ENCODE assay signal across 10 cellular contexts in genomic region chr5:73436535-73437125, GRCh38. TPM values are rescaled to one million over a fixed set of nuclear protein-coding genes. Genes with fewer than 3 reads are reported as not detected.
A peak's percentile ranks its signal among the peaks of the same experiment; 100 is the strongest.
DNase-seq lines count a peak whose midpoint lies in the region; ATAC-seq and TF ChIP-seq lines count a peak whose summit lies in the region.
"Had no signal": no experiment of that assay in that cellular context is flagged by ENCODE, and none has a peak within 500 bp of the region (broad histone marks: within the 10 kb centered on the region; RNA-seq: fewer than 3 reads in every experiment).

No MANE protein-coding gene starts in this region.

- peaks cover 21% of the 10 kb centered on the region for H3K4me1 ChIP-seq in HUES48 (ENCODE audit: control insufficient read depth, insufficient read depth, low read length)
- H3K4me1 ChIP-seq in mucosa of descending colon (ENCODE audit: low read depth): peaks cover 19% of the 10 kb centered on the region

- CTCF ChIA-PET in activated CD4-positive, alpha-beta T cell treated with anti-CD3 and anti-CD28 coated beads for 36 hours (lab: Charles Lee): no interaction called here

- no peak overlapping the region for H3K4me3 Mint-ChIP-seq in activated CD4-positive, alpha-beta T cell treated with anti-CD3 and anti-CD28 coated beads for 36 hours

- POLR2A ChIA-PET in activated CD4-positive, alpha-beta T cell treated with anti-CD3 and anti-CD28 coated beads for 36 hours (lab: Charles Lee): no interaction called here

- H3K36me3 ChIP-seq in HUES48 (ENCODE audit: control insufficient read depth, insufficient read depth, low read length): no peaks in the 10 kb centered on the region
- H3K36me3 ChIP-seq in mucosa of descending colon (ENCODE audit: low read depth): no peaks in the 10 kb centered on the region

- H3K9me3 ChIP-seq in HUES48 (ENCODE audit: control insufficient read depth, insufficient read depth, low read length): no peaks in the 10 kb centered on the region
- no peaks in the 10 kb centered on the region for H3K9me3 ChIP-seq in mucosa of descending colon

- intact Hi-C loops in dorsolateral prefrontal cortex (cut with DNase I): no loop called here
- intact Hi-C loops in mucosa of descending colon (cut with DNase I, micrococcal nuclease): no loop called here
- intact Hi-C loops in activated CD4-positive, alpha-beta T cell treated with anti-CD3 and anti-CD28 coated beads for 36 hours (cut with DNase I, micrococcal nuclease): loop anchor here in 1 of 2 experiments (5.0 kb wide), 1 partner anchor 204 kb away; no protein-coding TSS in a partner anchor

- H3K27ac ChIP-seq in 22Rv1 (peak overlapping the region; percentile 81), HUES48 (ENCODE audit: low read depth, low read length) (no peak overlapping the region), dorsolateral prefrontal cortex (peak overlapping the region in 20 of 59 donors; percentile 3 to 82 (median 50))

- TF ChIP-seq POLR2A in erythroblast (IDR thresholded peaks at IDR 0.05; ENCODE audit: low read length): no peak

- no peaks in the 10 kb centered on the region for H3K36me3 Mint-ChIP-seq in activated CD4-positive, alpha-beta T cell treated with anti-CD3 and anti-CD28 coated beads for 36 hours (ENCODE audit: low read depth)

- H3K27me3 ChIP-seq in HUES48 (ENCODE audit: control insufficient read depth, insufficient read depth, low read length) (peaks cover 97% of the 10 kb centered on the region), dorsolateral prefrontal cortex (peaks cover 14 to 100% (median 87%) of the 10 kb centered on the region in 45 donors)

- no peaks in the 10 kb centered on the region for H3K9me3 Mint-ChIP-seq in activated CD4-positive, alpha-beta T cell treated with anti-CD3 and anti-CD28 coated beads for 36 hours (ENCODE audit: low read depth)

- H3K9ac ChIP-seq in HUES48 (ENCODE audit: low read depth, low read length): peak overlapping the region; percentile 45; the same call in 1 of the 2 replicates

- TF ChIP-seq CTCF in 22Rv1 (IDR thresholded peaks at IDR 0.05) (no peak), dorsolateral prefrontal cortex (IDR thresholded peaks at IDR 0.05 in 54 of 56, conservative IDR thresholded peaks at IDR 0.05 in 2 of 56; ENCODE audit: low read depth in 1 of 56, partially characterized antibody in 56 of 56) (no peak), mucosa of descending colon (IDR thresholded peaks at IDR 0.05) (no peak)

- peaks cover 12% of the 10 kb centered on the region for H3K4me1 Mint-ChIP-seq in activated CD4-positive, alpha-beta T cell treated with anti-CD3 and anti-CD28 coated beads for 36 hours

- peak; percentile 66 for ATAC-seq in mucosa of descending colon
- ATAC-seq in GM18520 (IDR thresholded peaks at IDR 0.05; ENCODE audit: unreplicated experiment): no peak
- no peak for ATAC-seq in activated CD4-positive, alpha-beta T cell treated with anti-CD3 and anti-CD28 coated beads for 36 hours

- no peak overlapping the region for H3K27ac Mint-ChIP-seq in activated CD4-positive, alpha-beta T cell treated with anti-CD3 and anti-CD28 coated beads for 36 hours

- H3K27me3 Mint-ChIP-seq in activated CD4-positive, alpha-beta T cell treated with anti-CD3 and anti-CD28 coated beads for 36 hours: peaks cover 72% of the 10 kb centered on the region

- peak overlapping the region; percentile 55 for H3K4me3 ChIP-seq in HUES48 (ENCODE audit: low read depth, low read length)
- peak overlapping the region in 33 of 59 donors; percentile 4 to 50 (median 26) for H3K4me3 ChIP-seq in dorsolateral prefrontal cortex
- no peak overlapping the region for H3K4me3 ChIP-seq in mucosa of descending colon

- DNase-seq in dorsolateral prefrontal cortex (no peak), mucosa of descending colon (peak in 1 of 3 donors; percentile 55), erythroblast (lab: John Stamatoyannopoulos, UW) (no peak), CD1c-positive myeloid dendritic cell (ENCODE audit: extremely low spot score) (no peak)
- DNase-seq in activated CD4-positive, alpha-beta T cell treated with anti-CD3 and anti-CD28 coated beads for 36 hours: no peak
- DNase-seq: DND-41, NCI-H1930 had no signal

RNA-seq across cellular contexts. Expression of gene FOXD1, which starts 11.9 kb away (rescaled TPM):
- total RNA-seq in dorsolateral prefrontal cortex (10 to 100 TPM in 1 of 120 experiments, 1 to 10 TPM in 110, under 1 TPM in 9; 0.46 to 10.1 (median 2.2) TPM), mucosa of descending colon (under 1 TPM in 1 of 3 donors, not detected in 2; 0.16 TPM)
- total RNA-seq in activated CD4-positive, alpha-beta T cell treated with anti-CD3 and anti-CD28 coated beads for 36 hours: under 1 TPM; 0.23 to 0.48 TPM
